Comparison of ENCODE assay signal across 8 cellular contexts in the genomic region with DNA sequence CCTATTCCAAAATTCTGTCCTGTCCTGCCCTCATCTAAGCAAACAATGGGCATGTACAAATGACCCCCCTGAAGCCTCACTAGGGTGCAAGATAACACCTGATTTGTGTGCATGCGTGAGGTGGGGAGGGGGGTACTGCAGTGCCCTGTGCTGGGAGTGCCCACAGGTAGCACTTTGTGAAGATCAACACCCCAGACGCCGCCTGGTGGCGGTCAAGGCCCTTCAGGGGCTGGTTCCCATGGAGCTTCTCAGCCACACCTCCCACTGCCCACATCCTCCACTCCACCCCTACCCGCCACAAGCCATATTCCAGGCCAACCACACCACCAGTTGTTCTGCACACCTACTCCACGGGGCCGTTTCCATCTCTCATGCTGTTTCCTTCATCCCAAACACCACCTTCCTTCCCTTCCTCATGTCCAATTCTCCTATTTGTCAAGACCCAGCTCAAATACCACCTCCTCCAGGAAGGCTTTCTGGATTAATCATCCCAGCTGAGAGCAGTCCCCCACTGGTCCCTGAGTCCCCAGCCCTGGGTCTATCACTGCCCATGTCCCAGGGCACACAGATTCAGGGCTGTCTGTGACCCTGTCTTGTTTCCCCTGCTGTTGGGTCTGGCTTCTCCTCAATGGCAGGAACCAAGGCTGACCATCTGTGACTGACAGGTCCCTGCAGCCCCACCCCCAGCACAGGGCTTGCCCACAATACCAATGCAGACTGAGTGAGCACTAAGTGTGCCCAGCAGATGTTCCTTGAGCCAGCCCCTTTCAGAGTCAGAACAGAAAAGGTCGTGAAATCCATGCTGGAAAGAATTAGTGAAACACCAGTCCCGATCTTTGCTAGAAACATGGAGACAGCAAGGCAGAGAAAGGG.
DNase-seq lines count a peak whose midpoint lies in the region; ATAC-seq and TF ChIP-seq lines count a peak whose summit lies in the region.

No MANE protein-coding gene starts in this region.

- WGBS in iPS DF 6.9 (ENCODE audit: insufficient coverage, insufficient read length) = no CpG with 5 or more reads among the region's 9 CpGs

- no peak overlapping the region for H3K27ac ChIP-seq in iPS DF 6.9 (ENCODE audit: low read length)

- peaks cover 1% of the 10 kb centered on the region; the same call in 1 of the 2 replicates for H3K4me1 ChIP-seq in iPS DF 6.9 (ENCODE audit: control insufficient read depth, insufficient read depth, low read length)

- H3K9me3 ChIP-seq in iPS DF 6.9 (ENCODE audit: control insufficient read depth, insufficient read depth, low read length) = no peaks in the 10 kb centered on the region

- POLR2A ChIA-PET in GM10248 (lab: Yijun Ruan, JAX) = no interaction called here
- POLR2A ChIA-PET in T-cell (lab: Charles Lee) = interaction anchor here in 1 of 2 donors (0.6 kb wide), 1 partner anchor 544 kb away, joined by 5 read pairs; no protein-coding TSS in a partner anchor

- H3K27me3 Mint-ChIP-seq in HFFc6 (ENCODE audit: insufficient read depth) = peaks cover 72% of the 10 kb centered on the region
- H3K27me3 Mint-ChIP-seq in T-cell = peaks cover 5 to 10% of the 10 kb centered on the region in 2 donors

- H3K4me3 Mint-ChIP-seq in HFFc6 (no peak overlapping the region), T-cell (no peak overlapping the region)

- H3K36me3 ChIP-seq in iPS DF 6.9 (ENCODE audit: control insufficient read depth, insufficient read depth, low read length) = no peaks in the 10 kb centered on the region

- TF ChIP-seq CTCF in GM10248 (IDR thresholded peaks at IDR 0.05; ENCODE audit: control extremely low read depth, extremely low read depth, low read depth, missing control alignments) (peak; percentile 17), HFFc6 (IDR thresholded peaks at IDR 0.05) (peak; percentile 44)

- H3K36me3 Mint-ChIP-seq in HFFc6 (ENCODE audit: low read depth) = no peaks in the 10 kb centered on the region
- no peaks in the 10 kb centered on the region for H3K36me3 Mint-ChIP-seq in T-cell

- H3K27ac Mint-ChIP-seq in HFFc6 (no peak overlapping the region), T-cell (no peak overlapping the region)

- H3K4me1 Mint-ChIP-seq in HFFc6 (ENCODE audit: low read depth) (no peaks in the 10 kb centered on the region), T-cell (peaks cover 6 to 9% (median 9%) of the 10 kb centered on the region in 3 donors)

- CTCF ChIA-PET in GM10248 (lab: Yijun Ruan, JAX) (interaction anchor here (0.6 to 7.5 kb wide), 6 partner anchors 9 to 149 kb away, joined by 3 to 52 read pairs (median 3); no protein-coding TSS in a partner anchor), T-cell (lab: Charles Lee) (interaction anchor here in 1 of 2 donors (1.5 kb wide), 2 partner anchors 17 to 449 kb away, joined by 3 read pairs; no protein-coding TSS in a partner anchor)

- ATAC-seq in T-cell (replicated peaks in 1 of 4) (peak in 2 of 4 experiments; percentile 49 to 62), HG02884 (IDR thresholded peaks at IDR 0.05; ENCODE audit: unreplicated experiment) (no peak), GM19452 (IDR thresholded peaks at IDR 0.05; ENCODE audit: unreplicated experiment) (no peak)

- no peaks in the 10 kb centered on the region for H3K27me3 ChIP-seq in iPS DF 6.9 (ENCODE audit: control insufficient read depth, insufficient read depth, low read length)

- peak; percentile 67 for DNase-seq in GM10248 (ENCODE audit: extremely low spot score)
- DNase-seq in HFFc6 = no peak
- peak in 25 of 34 experiments; percentile 3 to 49 (median 14) for DNase-seq in T-cell
- DNase-seq in iPS DF 6.9 (ENCODE audit: low read depth, low spot score) = peak; percentile 63
- DNase-seq in kidney glomerular epithelial cell (lab: John Stamatoyannopoulos, UW) = no peak
- no peak for DNase-seq in NCI-H2227 treated with DMSO at 0.1 percent for 48 hours (lab: John Stamatoyannopoulos, UW)

- H3K9me3 Mint-ChIP-seq in HFFc6 (no peaks in the 10 kb centered on the region), T-cell (no peaks in the 10 kb centered on the region)

- H3K4me3 ChIP-seq in iPS DF 6.9 (ENCODE audit: low read length) = no peak overlapping the region

Comparison
In these comparisons a context has a peak if more than half of its experiments do, and no peak if none do; other contexts are left out.
1. DNase-seq: peak in GM10248 (single experiment), T-cell (25 of 34) and iPS DF 6.9 (single experiment); none in HFFc6 (single experiment), kidney glomerular epithelial cell (single experiment) and NCI-H2227 treated with DMSO at 0.1 percent for 48 hours (single experiment).